ENCODE assay signal across 18 cellular contexts in the genomic region with DNA sequence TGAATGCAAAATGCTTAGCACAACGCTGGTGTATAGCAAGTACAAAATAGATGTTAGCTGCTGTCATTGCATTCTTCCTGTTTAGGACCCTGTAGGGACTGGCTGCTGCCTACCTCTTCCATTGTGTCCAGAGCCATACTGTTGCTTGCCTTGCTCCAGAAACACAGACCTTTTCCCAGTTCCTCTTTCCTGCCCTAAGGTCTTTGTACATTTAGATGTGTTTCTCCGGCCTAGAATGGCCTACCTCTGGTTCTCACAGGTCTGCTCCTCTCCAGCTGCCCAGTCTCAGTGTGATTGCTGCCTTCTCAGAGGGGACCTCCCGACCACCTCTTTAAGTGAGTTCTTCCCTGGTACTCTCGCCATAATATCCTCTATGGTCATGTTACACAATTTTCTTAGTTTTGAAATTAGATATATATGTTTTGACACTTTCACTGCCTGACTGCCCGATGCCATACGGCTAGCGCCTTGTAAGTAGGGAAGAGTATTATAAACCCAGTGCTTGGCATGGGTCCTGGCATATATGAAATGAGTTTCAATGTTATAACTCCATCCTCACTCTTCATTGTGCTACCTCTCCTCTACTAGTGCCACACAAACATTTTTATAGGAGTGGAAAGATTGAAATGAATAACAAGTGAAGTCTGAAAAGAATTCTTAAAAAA. TPM values are rescaled to one million over a fixed set of nuclear protein-coding genes. Genes with fewer than 3 reads are reported as not detected.
DNase-seq lines count a peak whose midpoint lies in the region; ATAC-seq, FAIRE-seq and TF ChIP-seq lines count a peak whose summit lies in the region.
"Had no signal": no experiment of that assay in that cellular context is flagged by ENCODE, and none has a peak within 500 bp of the region (broad histone marks: within the 10 kb centered on the region; RNA-seq: fewer than 3 reads in every experiment).

No MANE protein-coding gene starts in this region.

- WGBS in testis, 2 donors = 92 to 94% methylated on average over 7 of the region's 7 CpGs

- dilution Hi-C loops in keratinocyte (cut with MboI; ENCODE audit: extremely low pct_ligation_motif_present, low sequenced_read_pairs) = no loop called here

- intact Hi-C loops in Right ventricle myocardium inferior (cut with DNase I) (no loop called here), testis (cut with DNase I; ENCODE audit: low total_unique reads) (no loop called here)

- ATAC-seq in Right ventricle myocardium inferior = no peak
- ATAC-seq in stimulated activated naive CD8-positive, alpha-beta T cell treated with anti-CD3 and anti-CD28 coated beads, Interleukin-15, Interleukin-2, amounts not matched to agents 100 U/mL and 50 U/mL, for 24 hours = no peak
- ATAC-seq: activated CD4-positive, alpha-beta T cell treated with anti-CD3 and anti-CD28 coated beads for 36 hours; natural killer cell had no signal

- no peaks in the 10 kb centered on the region for H3K9me1 ChIP-seq in keratinocyte (ENCODE audit: control insufficient read depth, extremely low read depth, insufficient read depth, low read length)

- no peak for TF ChIP-seq POLR2A in testis (IDR thresholded peaks at IDR 0.05)

- no peaks in the 10 kb centered on the region for H3K27me3 ChIP-seq in right atrium auricular region
- H3K27me3 ChIP-seq in keratinocyte (ENCODE audit: control insufficient read depth, extremely low read depth, insufficient read depth, low read length) = no peaks in the 10 kb centered on the region
- H3K27me3 ChIP-seq in testis = no peaks in the 10 kb centered on the region
- H3K27me3 ChIP-seq: MG63 had no signal

- no peak for FAIRE-seq in keratinocyte (lab: Jason Lieb, UNC)

- H3K36me3 ChIP-seq in right atrium auricular region (no peaks in the 10 kb centered on the region), SK-N-MC (ENCODE audit: insufficient read depth, low read length) (no peaks in the 10 kb centered on the region), keratinocyte (ENCODE audit: control insufficient read depth in 2 of 2, extremely low read depth in 1 of 2, insufficient read depth in 2 of 2, low read length in 2 of 2) (no peaks in the 10 kb centered on the region), testis (ENCODE audit: low read depth, missing control alignments) (no peaks in the 10 kb centered on the region)
- H3K36me3 ChIP-seq: MG63 had no signal

- no peak overlapping the region for H3K4me2 ChIP-seq in keratinocyte (ENCODE audit: control insufficient read depth, extremely low read depth, insufficient read depth, low read depth, low read length)

- no peak for TF ChIP-seq CTCF in right atrium auricular region (IDR thresholded peaks at IDR 0.05)
- no peak for TF ChIP-seq CTCF in keratinocyte (optimal IDR thresholded peaks at IDR 0.05 in 1 of 3, IDR thresholded peaks at IDR 0.05 in 1 of 3, conservative IDR thresholded peaks at IDR 0.05 in 1 of 3; ENCODE audit: extremely low read depth in 1 of 3, insufficient read depth in 2 of 3, low read length in 3 of 3)
- no peak for TF ChIP-seq CTCF in testis (IDR thresholded peaks at IDR 0.05)

- H2AFZ ChIP-seq in keratinocyte (ENCODE audit: control insufficient read depth, low read length) = peak overlapping the region; percentile 49

- H3K4me1 ChIP-seq in right atrium auricular region (no peaks in the 10 kb centered on the region), keratinocyte (ENCODE audit: control insufficient read depth, extremely low read depth, insufficient read depth, low read length) (peaks cover 10% of the 10 kb centered on the region), testis (no peaks in the 10 kb centered on the region)

- H3K79me2 ChIP-seq in keratinocyte (ENCODE audit: control insufficient read depth, insufficient read depth, low read length) = no peaks in the 10 kb centered on the region

- no peak for DNase-seq in right atrium auricular region (ENCODE audit: low spot score)
- no peak for DNase-seq in Right ventricle myocardium inferior (ENCODE audit: missing footprints)
- DNase-seq in SK-N-MC (ENCODE audit: low read depth, low spot score) = no peak
- no peak for DNase-seq in keratinocyte (ENCODE audit: low read depth, low spot score)
- no peak for DNase-seq in stimulated activated naive CD8-positive, alpha-beta T cell treated with anti-CD3 and anti-CD28 coated beads, Interleukin-15, Interleukin-2, amounts not matched to agents 100 U/mL and 50 U/mL, for 24 hours
- no peak for DNase-seq in mucosa of gallbladder (ENCODE audit: low spot score)
- no peak for DNase-seq in testis
- no peak for DNase-seq in NCI-H82 treated with DMSO at 0.1 percent for 48 hours (lab: John Stamatoyannopoulos, UW; ENCODE audit: unreplicated experiment)
- DNase-seq: activated CD4-positive, alpha-beta T cell treated with anti-CD3 and anti-CD28 coated beads for 36 hours; CD4-positive, CD25-positive, alpha-beta regulatory T cell; central memory CD4-positive, alpha-beta T cell; effector CD4-positive, alpha-beta T cell; MG63; natural killer cell; NCI-H187 treated with DMSO at 0.1 percent for 48 hours; OCI-M1; stimulated activated CD4-positive, alpha-beta T cell treated with anti-CD3 and anti-CD28 coated beads, Interleukin-15, amount 100 ng/mL, for 24 hours; trophoblast cell had no signal

- no peak overlapping the region for H3K9ac ChIP-seq in SK-N-MC (ENCODE audit: insufficient read length)
- H3K9ac ChIP-seq in keratinocyte (ENCODE audit: control insufficient read depth, extremely low read depth, insufficient read depth, low read length) = no peak overlapping the region

- no peak overlapping the region for H3K4me3 ChIP-seq in right atrium auricular region
- no peak overlapping the region for H3K4me3 ChIP-seq in SK-N-MC
- H3K4me3 ChIP-seq in keratinocyte (ENCODE audit: control insufficient read depth in 2 of 3, extremely low read depth in 1 of 3, insufficient read depth in 2 of 3, low read depth in 1 of 3, low read length in 3 of 3) = no peak overlapping the region
- no peak overlapping the region for H3K4me3 ChIP-seq in testis
- H3K4me3 ChIP-seq: MG63 had no signal

- no peaks in the 10 kb centered on the region for H4K20me1 ChIP-seq in keratinocyte (ENCODE audit: control insufficient read depth, extremely low read depth, insufficient read depth, low read length)

- H3K27ac ChIP-seq in right atrium auricular region (peak overlapping the region; percentile 19 to 21), SK-N-MC (0 out of 2 replicates have a peak overlapping the region, but pooled peaks have one; percentile 25), keratinocyte (ENCODE audit: control insufficient read depth, insufficient read depth, low read length) (no peak overlapping the region), testis (no peak overlapping the region)

- H3K9me3 ChIP-seq in right atrium auricular region = no peaks in the 10 kb centered on the region
- no peaks in the 10 kb centered on the region for H3K9me3 ChIP-seq in SK-N-MC (ENCODE audit: low read depth, low read length)
- no peaks in the 10 kb centered on the region for H3K9me3 ChIP-seq in keratinocyte (ENCODE audit: control insufficient read depth, low read depth, low read length)
- H3K9me3 ChIP-seq in testis = no peaks in the 10 kb centered on the region
- H3K9me3 ChIP-seq: MG63 had no signal

RNA-seq across cellular contexts. Expression of a gene that starts 48.3 kb away (rescaled TPM):
- total RNA-seq in right atrium auricular region (10 to 100 TPM in 1 of 2 donors, 1 to 10 TPM in 1; 4.5 to 11.6 TPM), Right ventricle myocardium inferior (7.5 TPM), mucosa of gallbladder (5.5 TPM), testis (10 to 100 TPM; 16.1 to 25.0 TPM)
- polyA plus RNA-seq in keratinocyte (0.18 to 0.37 TPM (median 0.25 TPM) in 3 replicates), testis (ENCODE audit: insufficient read depth, low read depth, low replicate concordance) (19.8 TPM)
- 0.41 TPM for polyA plus RNA-seq in keratinocyte (2011; ENCODE audit: low read depth)
- polyA plus RNA-seq in keratinocyte (2011; cell fraction: cytosol; rRNA removed) = 0.50 and 0.51 TPM in 2 replicates
- polyA plus RNA-seq in keratinocyte (2011; cell fraction: nucleus; rRNA removed) = 0.08 and 0.20 TPM in 2 replicates
- 0.23 and 0.27 TPM in 2 replicates for polyA plus RNA-seq in keratinocyte (2012; ENCODE audit: low replicate concordance)
- polyA minus RNA-seq in keratinocyte = 0.06 to 0.30 TPM (median 0.07 TPM) in 3 replicates
- not detected for polyA minus RNA-seq in keratinocyte (2011; cell fraction: cytosol; rRNA and poly(A)+ RNA removed)
- polyA minus RNA-seq in keratinocyte (2011; cell fraction: nucleus; rRNA and poly(A)+ RNA removed) = 0.39 TPM in 1 of 2 replicates, not detected in the other
- total RNA-seq: activated CD4-positive, alpha-beta T cell treated with anti-CD3 and anti-CD28 coated beads for 36 hours; CD4-positive, CD25-positive, alpha-beta regulatory T cell; natural killer cell had no signal

Comparison
In these comparisons a context has a peak if more than half of its experiments do, and no peak if none do; other contexts are left out.
1. H3K27ac ChIP-seq: peak in right atrium auricular region (2 of 2) and SK-N-MC (single experiment); none in keratinocyte (single experiment) and testis (0 of 2).